ENCODE assay signal across 8 cellular contexts in the genomic region with DNA sequence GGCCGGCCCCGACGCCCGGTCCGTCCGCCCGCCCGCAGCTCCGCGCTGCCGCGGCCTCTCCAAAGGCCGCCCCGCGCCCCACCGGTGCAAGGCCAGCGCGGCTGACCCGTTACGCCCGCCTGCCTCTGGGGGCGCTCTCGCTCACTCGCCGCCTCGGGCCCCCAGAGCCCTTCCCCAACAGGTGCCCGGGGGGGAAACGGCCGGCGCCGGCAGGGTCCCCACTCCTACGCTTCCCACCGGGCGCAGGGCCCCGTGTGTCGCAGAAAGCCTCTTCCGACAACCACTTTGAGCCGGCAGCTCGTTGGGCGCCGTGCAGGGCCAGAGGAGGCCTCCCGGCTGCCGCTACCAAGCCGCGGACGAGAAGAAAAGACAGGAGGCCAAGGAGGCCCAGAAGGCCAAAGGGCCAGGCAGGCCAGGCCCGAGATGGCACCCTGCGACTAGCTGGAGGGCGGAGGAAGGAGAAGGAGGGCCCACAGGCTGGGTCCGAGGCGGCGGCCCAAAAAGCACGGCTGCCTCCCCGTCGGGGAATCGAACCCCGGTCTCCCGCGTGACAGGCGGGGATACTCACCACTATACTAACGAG.
DNase-seq lines count a peak whose midpoint lies in the region; ATAC-seq and TF ChIP-seq lines count a peak whose summit lies in the region.

No MANE protein-coding gene starts in this region.

- no peak for TF ChIP-seq EP300 in Ishikawa (IDR thresholded peaks at IDR 0.05; ENCODE audit: borderline replicate concordance)

- peak overlapping the region; percentile 72 for H3K4me2 ChIP-seq in parathyroid adenoma (ENCODE audit: low read length)

- H3K79me2 ChIP-seq in parathyroid adenoma: no peaks in the 10 kb centered on the region

- H3K36me3 ChIP-seq in parathyroid adenoma (ENCODE audit: control insufficient read depth, insufficient read depth, low read length): no peaks in the 10 kb centered on the region

- peak; percentile 18; the same call in 1 of the 2 replicates for TF ChIP-seq RAD21 in Ishikawa (IDR thresholded peaks at IDR 0.05; ENCODE audit: low read depth)

- TF ChIP-seq CTCF in GM12875 (IDR thresholded peaks at IDR 0.05; ENCODE audit: borderline replicate concordance, insufficient read depth, low read depth, low read length) (peak; percentile 71), foreskin keratinocyte (conservative IDR thresholded peaks at IDR 0.05) (peak; percentile 66), parathyroid adenoma (IDR thresholded peaks at IDR 0.05) (peak; percentile 14)

- H3K4me3 ChIP-seq in GM12875 (ENCODE audit: low read depth, low read length): peak overlapping the region; percentile 62
- peak overlapping the region; percentile 56 for H3K4me3 ChIP-seq in parathyroid adenoma (ENCODE audit: low read depth, low read length)

- H3K4me1 ChIP-seq in foreskin keratinocyte (no peaks in the 10 kb centered on the region), parathyroid adenoma (no peaks in the 10 kb centered on the region)

- no peak overlapping the region for H3K9ac ChIP-seq in parathyroid adenoma

- peak; percentile 24 for DNase-seq in activated T-cell treated with anti-CD3 and anti-CD28 coated beads for 4 hours
- DNase-seq in foreskin keratinocyte: peak; percentile 39 to 62
- no peak for DNase-seq in amygdala (lab: John Stamatoyannopoulos, UW)
- DNase-seq in NOMO-1 treated with DMSO at 0.1 percent for 48 hours (lab: John Stamatoyannopoulos, UW; ENCODE audit: unreplicated experiment): no peak

- H3K27me3 ChIP-seq in foreskin keratinocyte (peaks cover 20% of the 10 kb centered on the region), parathyroid adenoma (ENCODE audit: control insufficient read depth, insufficient read depth, low read length) (no peaks in the 10 kb centered on the region)

- H3K27ac ChIP-seq in foreskin keratinocyte (no peak overlapping the region), parathyroid adenoma (no peak overlapping the region)

- ATAC-seq in foreskin keratinocyte (peak; percentile 38), GM21529 (IDR thresholded peaks at IDR 0.05; ENCODE audit: unreplicated experiment) (no peak)

- H3K9me3 ChIP-seq in parathyroid adenoma (ENCODE audit: control insufficient read depth, low read length): no peaks in the 10 kb centered on the region

- H2AFZ ChIP-seq in parathyroid adenoma: peak overlapping the region; percentile 42

TF ChIP-seq in Ishikawa, 13 proteins besides CTCF, POLR2A, EP300 and RAD21:
- TF ChIP-seq YY1 (IDR thresholded peaks at IDR 0.05; ENCODE audit: low read depth) (no peak), ZBTB7A (IDR thresholded peaks at IDR 0.05; ENCODE audit: low read depth) (peak; percentile 87), TEAD4 (IDR thresholded peaks at IDR 0.05) (0 out of 2 replicates have a peak, but pooled peaks have one; percentile 2), EGR1 (IDR thresholded peaks at IDR 0.05) (no peak), CREB1 (IDR thresholded peaks at IDR 0.05; ENCODE audit: low read depth) (no peak), TCF12 (IDR thresholded peaks at IDR 0.05; ENCODE audit: low read depth) (0 out of 2 replicates have a peak, but pooled peaks have one; percentile 32), CEBPB (IDR thresholded peaks at IDR 0.05) (no peak), TAF1 (IDR thresholded peaks at IDR 0.05; ENCODE audit: low read depth) (no peak), NFIC (IDR thresholded peaks at IDR 0.05) (no peak), FOXM1 (IDR thresholded peaks at IDR 0.05; ENCODE audit: borderline replicate concordance, low read depth) (no peak)
- TF ChIP-seq, protein P1, sequence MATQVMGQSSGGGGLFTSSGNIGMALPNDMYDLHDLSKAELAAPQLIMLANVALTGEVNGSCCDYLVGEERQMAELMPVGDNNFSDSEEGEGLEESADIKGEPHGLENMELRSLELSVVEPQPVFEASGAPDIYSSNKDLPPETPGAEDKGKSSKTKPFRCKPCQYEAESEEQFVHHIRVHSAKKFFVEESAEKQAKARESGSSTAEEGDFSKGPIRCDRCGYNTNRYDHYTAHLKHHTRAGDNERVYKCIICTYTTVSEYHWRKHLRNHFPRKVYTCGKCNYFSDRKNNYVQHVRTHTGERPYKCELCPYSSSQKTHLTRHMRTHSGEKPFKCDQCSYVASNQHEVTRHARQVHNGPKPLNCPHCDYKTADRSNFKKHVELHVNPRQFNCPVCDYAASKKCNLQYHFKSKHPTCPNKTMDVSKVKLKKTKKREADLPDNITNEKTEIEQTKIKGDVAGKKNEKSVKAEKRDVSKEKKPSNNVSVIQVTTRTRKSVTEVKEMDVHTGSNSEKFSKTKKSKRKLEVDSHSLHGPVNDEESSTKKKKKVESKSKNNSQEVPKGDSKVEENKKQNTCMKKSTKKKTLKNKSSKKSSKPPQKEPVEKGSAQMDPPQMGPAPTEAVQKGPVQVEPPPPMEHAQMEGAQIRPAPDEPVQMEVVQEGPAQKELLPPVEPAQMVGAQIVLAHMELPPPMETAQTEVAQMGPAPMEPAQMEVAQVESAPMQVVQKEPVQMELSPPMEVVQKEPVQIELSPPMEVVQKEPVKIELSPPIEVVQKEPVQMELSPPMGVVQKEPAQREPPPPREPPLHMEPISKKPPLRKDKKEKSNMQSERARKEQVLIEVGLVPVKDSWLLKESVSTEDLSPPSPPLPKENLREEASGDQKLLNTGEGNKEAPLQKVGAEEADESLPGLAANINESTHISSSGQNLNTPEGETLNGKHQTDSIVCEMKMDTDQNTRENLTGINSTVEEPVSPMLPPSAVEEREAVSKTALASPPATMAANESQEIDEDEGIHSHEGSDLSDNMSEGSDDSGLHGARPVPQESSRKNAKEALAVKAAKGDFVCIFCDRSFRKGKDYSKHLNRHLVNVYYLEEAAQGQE (IDR thresholded peaks at IDR 0.05; ENCODE audit: low read depth): no peak
- TF ChIP-seq, protein P2, sequence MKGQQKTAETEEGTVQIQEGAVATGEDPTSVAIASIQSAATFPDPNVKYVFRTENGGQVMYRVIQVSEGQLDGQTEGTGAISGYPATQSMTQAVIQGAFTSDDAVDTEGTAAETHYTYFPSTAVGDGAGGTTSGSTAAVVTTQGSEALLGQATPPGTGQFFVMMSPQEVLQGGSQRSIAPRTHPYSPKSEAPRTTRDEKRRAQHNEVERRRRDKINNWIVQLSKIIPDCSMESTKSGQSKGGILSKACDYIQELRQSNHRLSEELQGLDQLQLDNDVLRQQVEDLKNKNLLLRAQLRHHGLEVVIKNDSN (IDR thresholded peaks at IDR 0.05): no peak
- TF ChIP-seq, protein P3, sequence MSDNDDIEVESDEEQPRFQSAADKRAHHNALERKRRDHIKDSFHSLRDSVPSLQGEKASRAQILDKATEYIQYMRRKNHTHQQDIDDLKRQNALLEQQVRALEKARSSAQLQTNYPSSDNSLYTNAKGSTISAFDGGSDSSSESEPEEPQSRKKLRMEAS (IDR thresholded peaks at IDR 0.05): peak; percentile 21; the same call in 1 of the 2 replicates

Comparison
In these comparisons a context has a peak if more than half of its experiments do, and no peak if none do; other contexts are left out.
1. CTCF ChIP-seq: peak in every context shown above with its lines; median percentile 71 in GM12875; 66 in foreskin keratinocyte; 14 in parathyroid adenoma.
2. DNase-seq: peak in activated T-cell treated with anti-CD3 and anti-CD28 coated beads for 4 hours (single experiment) and foreskin keratinocyte (2 of 2); none in amygdala (0 of 56) and NOMO-1 treated with DMSO at 0.1 percent for 48 hours (single experiment).